ENCODE assay signal across 20 cellular contexts in the genomic region with DNA sequence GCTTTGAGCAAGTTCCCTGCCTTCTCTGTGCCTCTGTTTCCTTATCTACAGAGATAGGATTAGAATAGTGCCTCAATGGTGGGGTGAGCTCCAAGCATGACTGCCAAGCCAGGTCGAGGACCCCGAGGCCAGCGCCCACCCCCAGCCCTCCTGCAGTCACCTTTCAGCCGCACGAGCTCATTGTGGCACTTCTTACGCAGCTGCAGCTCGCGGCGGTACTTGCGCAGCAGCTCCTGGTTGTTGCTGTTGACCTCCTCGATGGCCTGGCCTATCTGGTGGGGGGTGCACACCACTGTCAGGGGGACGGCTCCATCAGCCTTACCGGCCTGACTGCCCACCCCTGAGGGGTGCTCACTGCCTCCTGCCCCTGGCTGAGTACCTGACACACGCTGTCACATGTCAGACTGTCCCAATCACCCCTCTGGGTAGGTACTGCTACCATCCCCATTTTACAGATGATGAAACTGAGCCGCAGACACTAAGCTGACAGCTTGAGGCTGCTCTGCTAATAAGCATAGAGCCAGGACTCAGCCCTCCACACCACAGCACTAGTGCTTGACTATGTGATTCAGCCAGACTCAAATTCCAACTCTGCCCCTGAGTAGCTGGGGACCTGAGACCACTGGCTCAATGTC. TPM values are rescaled to one million over a fixed set of nuclear protein-coding genes. Genes with fewer than 3 reads are reported as not detected.
DNase-seq lines count a peak whose midpoint lies in the region; ATAC-seq, FAIRE-seq and TF ChIP-seq lines count a peak whose summit lies in the region.
"Had no signal": no experiment of that assay in that cellular context is flagged by ENCODE, and none has a peak within 500 bp of the region (broad histone marks: within the 10 kb centered on the region; RNA-seq: fewer than 3 reads in every experiment).

No MANE protein-coding gene starts in this region.

- no peaks in the 10 kb centered on the region for H3K27me3 ChIP-seq in right atrium auricular region
- H3K27me3 ChIP-seq in lower lobe of right lung (ENCODE audit: low read depth), result no peaks in the 10 kb centered on the region
- no peaks in the 10 kb centered on the region for H3K27me3 ChIP-seq in aorta (ENCODE audit: control insufficient read depth in 1 of 2, insufficient read depth in 2 of 2, low read length in 1 of 2)
- H3K27me3 ChIP-seq: BLaER1 treated with 17β-estradiol and CSF1 and Interleukin-3, amounts not matched to agents 10 nM and 100 nM had no signal

- TF ChIP-seq CTCF in right atrium auricular region (IDR thresholded peaks at IDR 0.05) (no peak), RWPE1 (conservative IDR thresholded peaks at IDR 0.05; ENCODE audit: low read depth) (no peak), lower lobe of right lung (IDR thresholded peaks at IDR 0.05) (no peak), D721Med (IDR thresholded peaks at IDR 0.05; ENCODE audit: insufficient read depth, missing control alignments) (no peak)

- CTCF ChIA-PET in RWPE1 (lab: Yijun Ruan, JAX), result interaction anchor here (0.7 kb wide), 2 partner anchors 12 to 26 kb away, joined by 3 to 4 read pairs; no protein-coding TSS in a partner anchor

- no peak for FAIRE-seq in D721Med (lab: Jason Lieb, UNC)
- FAIRE-seq: GM12878, GM19239 had no signal

- H3K27ac ChIP-seq in right atrium auricular region (no peak overlapping the region), RWPE1 (peak overlapping the region; percentile 90), lower lobe of right lung (no peak overlapping the region), aorta (ENCODE audit: low read depth in 1 of 2, low read length in 2 of 2) (no peak overlapping the region)
- H3K27ac ChIP-seq: 22Rv1; BLaER1 treated with 17β-estradiol and CSF1 and Interleukin-3, amounts not matched to agents 10 nM and 100 nM; HL-60 had no signal

- H3K4me3 ChIP-seq in right atrium auricular region (no peak overlapping the region), lower lobe of right lung (no peak overlapping the region), aorta (ENCODE audit: low read length in 2 of 2) (no peak overlapping the region)
- H3K4me3 ChIP-seq: BLaER1 treated with 17β-estradiol and CSF1 and Interleukin-3, amounts not matched to agents 10 nM and 100 nM; GM12878; HAP-1 had no signal

- peaks cover 77% of the 10 kb centered on the region for H3K36me3 ChIP-seq in right atrium auricular region
- peaks cover 88% of the 10 kb centered on the region for H3K36me3 ChIP-seq in lower lobe of right lung
- H3K36me3 ChIP-seq in aorta (ENCODE audit: control insufficient read depth in 1 of 2, insufficient read depth in 2 of 2, low read length in 1 of 2), result no peaks in the 10 kb centered on the region
- H3K36me3 ChIP-seq: HAP-1 had no signal

- peak; percentile 15 for DNase-seq in Right ventricle myocardium inferior (ENCODE audit: missing footprints)
- DNase-seq in right atrium auricular region (ENCODE audit: low spot score), result no peak
- DNase-seq in RWPE1 (ENCODE audit: low spot score), result no peak
- DNase-seq in lower lobe of right lung, result peak; percentile 39
- DNase-seq in aorta, result peak; percentile 24 to 72
- no peak for DNase-seq in globus pallidus (ENCODE audit: low spot score)
- no peak for DNase-seq in stimulated activated CD4-positive, alpha-beta T cell treated with anti-CD3 and anti-CD28 coated beads, Interleukin-4, amount 100 ng/mL, for 1 hour
- no peak for DNase-seq in D721Med (ENCODE audit: insufficient read length, low spot score)
- DNase-seq: Calu3; CD8-positive, alpha-beta T cell; DMS 273 treated with DMSO at 0.1 percent for 48 hours; DMS53; DND-41; EL had no signal

- H3K9me3 ChIP-seq in right atrium auricular region (no peaks in the 10 kb centered on the region), lower lobe of right lung (no peaks in the 10 kb centered on the region), aorta (ENCODE audit: control insufficient read depth, low read length) (no peaks in the 10 kb centered on the region)
- H3K9me3 ChIP-seq: HAP-1 had no signal

- ATAC-seq in Right ventricle myocardium inferior (no peak), lower lobe of right lung (no peak), aorta (ENCODE audit: low FRiP score) (no peak)
- ATAC-seq: CD8-positive, alpha-beta T cell; GM12878 had no signal

- WGBS in aorta, 2 donors, result 93% methylated on average over 15 of the region's 15 CpGs

- H3K4me1 ChIP-seq in right atrium auricular region (no peaks in the 10 kb centered on the region), lower lobe of right lung (no peaks in the 10 kb centered on the region), aorta (ENCODE audit: control insufficient read depth in 1 of 2, insufficient read depth in 2 of 2, low read length in 2 of 2) (no peaks in the 10 kb centered on the region)
- H3K4me1 ChIP-seq: HAP-1 had no signal

- intact Hi-C loops in Right ventricle myocardium inferior (cut with DNase I) (no loop called here), lower lobe of right lung (cut with DNase I) (no loop called here), aorta (cut with DNase I) (no loop called here)

- POLR2A ChIA-PET in RWPE1 (lab: Yijun Ruan, JAX; ENCODE audit: low non-redundant PET), result no interaction called here

RNA-seq across cellular contexts. Expression of a gene that starts 31.3 kb away (rescaled TPM):
- total RNA-seq in Right ventricle myocardium inferior (8.5 TPM), right atrium auricular region (10 to 100 TPM; 11.7 TPM), lower lobe of right lung (18.0 TPM), aorta (10 to 100 TPM in 1 of 2 donors, 1 to 10 TPM in 1; 9.9 to 16.2 TPM)
- polyA plus RNA-seq in aorta, result 10 to 100 TPM in 1 of 2 donors, 1 to 10 TPM in 1; 7.0 to 15.7 TPM

RNA-seq across cellular contexts. Expression of a gene that starts 35.5 kb away (rescaled TPM):
- 55.3 TPM for total RNA-seq in Right ventricle myocardium inferior
- 10 to 100 TPM; 40.6 to 59.5 TPM for total RNA-seq in right atrium auricular region
- total RNA-seq in lower lobe of right lung, result 70.9 TPM
- 10 to 100 TPM; 69.7 to 80.1 TPM for total RNA-seq in aorta
- polyA plus RNA-seq in aorta, result 10 to 100 TPM; 27.4 to 61.1 TPM

Comparison
In these comparisons a context has a peak if more than half of its experiments do, and no peak if none do; other contexts are left out.
1. DNase-seq: peak in Right ventricle myocardium inferior (single experiment), lower lobe of right lung (single experiment) and aorta (2 of 2); none in right atrium auricular region (single experiment), RWPE1 (single experiment), globus pallidus (single experiment), stimulated activated CD4-positive, alpha-beta T cell treated with anti-CD3 and anti-CD28 coated beads, Interleukin-4, amount 100 ng/mL, for 1 hour (single experiment) and D721Med (single experiment).